Comparison of ENCODE assay signal across 18 cellular contexts in genomic region chr5:27328480-27328879, GRCh38.
DNase-seq lines count a peak whose midpoint lies in the region; ATAC-seq and TF ChIP-seq lines count a peak whose summit lies in the region.
"Had no signal": no experiment of that assay in that cellular context is flagged by ENCODE, and none has a peak within 500 bp of the region (broad histone marks: within the 10 kb centered on the region; RNA-seq: fewer than 3 reads in every experiment).

No MANE protein-coding gene starts in this region.

- no peak for TF ChIP-seq CTCF in astrocyte of the spinal cord (IDR thresholded peaks at IDR 0.05; ENCODE audit: low read depth, low read length)
- TF ChIP-seq CTCF in CD8-positive, alpha-beta T cell (IDR thresholded peaks at IDR 0.05): no peak

- intact Hi-C loops in CD8-positive, alpha-beta T cell (cut with DNase I, micrococcal nuclease): no loop called here

- H3K36me3 Mint-ChIP-seq in CD8-positive, alpha-beta T cell: no peaks in the 10 kb centered on the region
- H3K36me3 Mint-ChIP-seq: stimulated activated naive B cell treated with anti-CD40 and anti-IgM and Interleukin-4, amounts not matched to agents 10 μg/mL and 1 μg/mL and 100 μg/mL, for 72 hours had no signal

- ATAC-seq in CD8-positive, alpha-beta T cell: no peak
- ATAC-seq in HG03439 (IDR thresholded peaks at IDR 0.05; ENCODE audit: unreplicated experiment): no peak
- ATAC-seq: esophagus mucosa; HCT116; stimulated activated naive B cell treated with anti-CD40 and anti-IgM and Interleukin-4, amounts not matched to agents 10 μg/mL and 1 μg/mL and 100 μg/mL, for 72 hours had no signal

- no peak overlapping the region for H3K27ac Mint-ChIP-seq in CD8-positive, alpha-beta T cell
- H3K27ac Mint-ChIP-seq: activated T-helper 2 cell treated with anti-CD3 and anti-CD28 coated beads, Interferon-gamma antibody, Interleukin-2, Interleukin-4, amounts not matched to agents 10 μg/mL and 5 μg/mL and 100 μg/mL, durations not matched to agents 14 hours and 24 hours and 36 hours; stimulated activated naive B cell treated with anti-CD40 and anti-IgM and Interleukin-4, amounts not matched to agents 10 μg/mL and 1 μg/mL and 100 μg/mL, for 72 hours; T-helper 2 cell treated with Interferon-gamma antibody and Interleukin-4, amounts not matched to agents 5 μg/mL and 100 μg/mL, for 36 hours had no signal

- no peak overlapping the region for H3K4me3 Mint-ChIP-seq in CD8-positive, alpha-beta T cell
- H3K4me3 Mint-ChIP-seq: stimulated activated naive B cell treated with anti-CD40 and anti-IgM and Interleukin-4, amounts not matched to agents 10 μg/mL and 1 μg/mL and 100 μg/mL, for 72 hours; T-helper 2 cell treated with Interferon-gamma antibody and Interleukin-4, amounts not matched to agents 5 μg/mL and 100 μg/mL, for 36 hours had no signal

- in situ Hi-C loops in astrocyte of the spinal cord (cut with HindIII; ENCODE audit: low sequenced_read_pairs): no loop called here

- H3K27me3 ChIP-seq in CD8-positive, alpha-beta T cell (ENCODE audit: insufficient read depth, low read length): no peaks in the 10 kb centered on the region

- H3K9me3 Mint-ChIP-seq in CD8-positive, alpha-beta T cell: peaks cover 26% of the 10 kb centered on the region

- no peak overlapping the region for H3K4me3 ChIP-seq in astrocyte of the spinal cord (ENCODE audit: low read depth, low read length)
- no peak overlapping the region for H3K4me3 ChIP-seq in CD8-positive, alpha-beta T cell (ENCODE audit: low read depth, low read length)

- H3K27me3 Mint-ChIP-seq in CD8-positive, alpha-beta T cell (ENCODE audit: low read depth): no peaks in the 10 kb centered on the region
- H3K27me3 Mint-ChIP-seq: stimulated activated naive B cell treated with anti-CD40 and anti-IgM and Interleukin-4, amounts not matched to agents 10 μg/mL and 1 μg/mL and 100 μg/mL, for 72 hours had no signal

- H3K4me1 ChIP-seq in CD8-positive, alpha-beta T cell (ENCODE audit: insufficient read depth, low read length): no peaks in the 10 kb centered on the region

- no peaks in the 10 kb centered on the region for H3K4me1 Mint-ChIP-seq in CD8-positive, alpha-beta T cell (ENCODE audit: low read depth)
- H3K4me1 Mint-ChIP-seq: stimulated activated naive B cell treated with anti-CD40 and anti-IgM and Interleukin-4, amounts not matched to agents 10 μg/mL and 1 μg/mL and 100 μg/mL, for 72 hours had no signal

- CTCF ChIA-PET in CD8-positive, alpha-beta T cell (lab: Charles Lee): no interaction called here

- DNase-seq in AG08395 (ENCODE audit: low spot score): peak; percentile 33
- DNase-seq in HT1080 (ENCODE audit: low read depth): peak; percentile 89
- peak; percentile 84 for DNase-seq in astrocyte of the spinal cord (ENCODE audit: low read depth, low spot score)
- peak; percentile 78 for DNase-seq in iris pigment epithelial cell (ENCODE audit: low read depth)
- DNase-seq in CD8-positive, alpha-beta T cell: no peak
- no peak for DNase-seq in SHP77 (lab: John Stamatoyannopoulos, UW)
- no peak for DNase-seq in activated CD4-positive, CD25-positive, alpha-beta regulatory T cell treated with anti-CD3 and anti-CD28 coated beads, Interleukin-2, amount 50 U/mL, for 72 hours
- DNase-seq: activated CD4-positive, alpha-beta T cell treated with anti-CD3 and anti-CD28 coated beads, Interleukin-2, amount 50 U/mL, for 4 hours; C1 segment of cervical spinal cord; NCI-H1436 treated with DMSO at 0.1 percent for 48 hours; NCI-H524; stimulated activated CD4-positive, alpha-beta T cell treated with anti-CD3 and anti-CD28 coated beads, Interleukin-4, amount 100 ng/mL, for 1 hour; stimulated activated naive B cell treated with anti-CD40 and anti-IgM and Interleukin-4, amounts not matched to agents 10 μg/mL and 1 μg/mL and 100 μg/mL, for 72 hours had no signal

- POLR2A ChIA-PET in CD8-positive, alpha-beta T cell (lab: Charles Lee): no interaction called here

- no peaks in the 10 kb centered on the region for H3K9me3 ChIP-seq in CD8-positive, alpha-beta T cell (ENCODE audit: low read length)

- no peak overlapping the region for H3K27ac ChIP-seq in CD8-positive, alpha-beta T cell (ENCODE audit: low read depth, low read length)

- H3K36me3 ChIP-seq in CD8-positive, alpha-beta T cell (ENCODE audit: insufficient read depth, low read length): no peaks in the 10 kb centered on the region

Comparison
In these comparisons a context has a peak if more than half of its experiments do, and no peak if none do; other contexts are left out.
1. DNase-seq: peak in AG08395 (single experiment), HT1080 (single experiment), astrocyte of the spinal cord (single experiment) and iris pigment epithelial cell (single experiment); none in CD8-positive, alpha-beta T cell (0 of 7), SHP77 (0 of 2) and activated CD4-positive, CD25-positive, alpha-beta regulatory T cell treated with anti-CD3 and anti-CD28 coated beads, Interleukin-2, amount 50 U/mL, for 72 hours (single experiment).